Comparison of ENCODE assay signal across 17 cellular contexts in genomic region chr3:126907557-126907956, GRCh38.
DNase-seq lines count a peak whose midpoint lies in the region; ATAC-seq, FAIRE-seq and TF ChIP-seq lines count a peak whose summit lies in the region.
"Had no signal": no experiment of that assay in that cellular context is flagged by ENCODE, and none has a peak within 500 bp of the region (broad histone marks: within the 10 kb centered on the region; RNA-seq: fewer than 3 reads in every experiment).

No MANE protein-coding gene starts in this region.

- H3K9me2 ChIP-seq in PC-3 (replicated peaks; ENCODE audit: low read length) = no peaks in the 10 kb centered on the region

- DNase-seq in left cardiac atrium = peak; percentile 41
- no peak for DNase-seq in heart left ventricle
- no peak for DNase-seq in K562 (ENCODE audit: extremely low read depth in 1 of 4, low spot score in 3 of 4)
- DNase-seq in fibroblast of the aortic adventitia (ENCODE audit: low read depth) = peak; percentile 69
- DNase-seq in PC-3 = no peak
- DNase-seq in D721Med (ENCODE audit: insufficient read length, low spot score) = no peak
- DNase-seq: AML-193, COR-L47, DMS53, Kasumi-1, NCI-H1436 treated with DMSO at 0.1 percent for 48 hours, NCI-H2081 treated with DMSO at 0.1 percent for 48 hours, NCI-H510A treated with DMSO at 0.1 percent for 48 hours, SIG-M5 had no signal

- CTCF ChIA-PET in K562 (lab: Yijun Ruan, JAX; ENCODE audit: low intra/inter-chr PET ratio) (no interaction called here), PC-3 (lab: Charles Lee) (no interaction called here)

- H3K9ac ChIP-seq in K562 (ENCODE audit: insufficient read depth in 1 of 2, low read depth in 2 of 2, low read length in 2 of 2) (no peak overlapping the region), PC-3 (ENCODE audit: low read length) (no peak overlapping the region)

- H3F3A ChIP-seq in PC-3 (ENCODE audit: low read length, unreplicated experiment) = no peaks in the 10 kb centered on the region

- intact Hi-C loops in left cardiac atrium (cut with DNase I) = no loop called here
- intact Hi-C loops in heart left ventricle (cut with DNase I) = no loop called here
- intact Hi-C loops in K562 (cut with micrococcal nuclease) = no loop called here
- intact Hi-C loops in PC-3 (cut with micrococcal nuclease) = no loop called here

- TF ChIP-seq RAD21 in K562 (CRISPR knock-in tag; conservative IDR thresholded peaks at IDR 0.05 in 1 of 2, IDR thresholded peaks at IDR 0.05 in 1 of 2) = no peak

- H3K27me3 ChIP-seq in heart left ventricle (peaks cover 0 to 33% (median 0%) of the 10 kb centered on the region in 9 donors), K562 (ENCODE audit: control insufficient read depth in 2 of 2, insufficient read depth in 2 of 2, low read length in 2 of 2) (no peaks in the 10 kb centered on the region), PC-3 (ENCODE audit: low read length) (no peaks in the 10 kb centered on the region)

- H3K27ac ChIP-seq in heart left ventricle (peak overlapping the region in 1 of 12 donors; percentile 8), K562 (ENCODE audit: extremely low read depth, low read depth, low read length) (peak overlapping the region; percentile 93; the same call in 2 of the 3 replicates), PC-3 (ENCODE audit: low read length) (no peak overlapping the region)

- POLR2A ChIA-PET in K562 (lab: Yijun Ruan, JAX) (interaction anchor here (1.1 kb wide), 1 partner anchor 11 kb away, joined by 7 read pairs; no protein-coding TSS in a partner anchor), PC-3 (lab: Charles Lee; ENCODE audit: unreplicated experiment) (interaction anchor here (0.6 kb wide), 1 partner anchor 1109 kb away, joined by 3 read pairs; no protein-coding TSS in a partner anchor)

- ATAC-seq in left cardiac atrium = peak in 1 of 2 donors; percentile 24
- ATAC-seq in heart left ventricle = no peak
- no peak for ATAC-seq in K562
- ATAC-seq in PC-3 = no peak
- ATAC-seq in GM18519 (IDR thresholded peaks at IDR 0.05; ENCODE audit: low FRiP score, unreplicated experiment) = no peak

- FAIRE-seq in K562 (lab: Jason Lieb, UNC) (no peak), D721Med (lab: Jason Lieb, UNC) (no peak)
- FAIRE-seq: RCC 7860 had no signal

- H3K4me2 ChIP-seq in K562 (ENCODE audit: insufficient read depth, low read length) = no peak overlapping the region
- no peak overlapping the region for H3K4me2 ChIP-seq in PC-3 (ENCODE audit: low read length)

- H3K36me3 ChIP-seq in heart left ventricle (no peaks in the 10 kb centered on the region), K562 (ENCODE audit: control insufficient read depth, insufficient read depth, low read length) (no peaks in the 10 kb centered on the region), PC-3 (ENCODE audit: low read depth, low read length) (no peaks in the 10 kb centered on the region)
- H3K36me3 ChIP-seq: HAP-1 had no signal

- H3K4me1 ChIP-seq in heart left ventricle (peaks cover 0 to 39% (median 0%) of the 10 kb centered on the region in 12 donors), K562 (replicated peaks in 1 of 2; ENCODE audit: control insufficient read depth in 2 of 2, insufficient read depth in 2 of 2, low read length in 2 of 2) (peaks cover 49 to 51% of the 10 kb centered on the region in 2 experiments), PC-3 (ENCODE audit: insufficient read depth, low read length) (peaks cover 26% of the 10 kb centered on the region)
- H3K4me1 ChIP-seq: HAP-1 had no signal

- TF ChIP-seq CTCF in heart left ventricle (IDR thresholded peaks at IDR 0.05) = no peak
- TF ChIP-seq CTCF in K562 (IDR thresholded peaks at IDR 0.05 in 2 of 3, conservative IDR thresholded peaks at IDR 0.05 in 1 of 3; ENCODE audit: insufficient read depth in 2 of 3, low read depth in 1 of 3, low read length in 3 of 3) = no peak
- TF ChIP-seq CTCF in fibroblast of the aortic adventitia (IDR thresholded peaks at IDR 0.05; ENCODE audit: insufficient read depth, low read length) = no peak
- no peak for TF ChIP-seq CTCF in PC-3 (conservative IDR thresholded peaks at IDR 0.05; ENCODE audit: low read depth, low read length)
- no peak for TF ChIP-seq CTCF in D721Med (IDR thresholded peaks at IDR 0.05; ENCODE audit: insufficient read depth, missing control alignments)

- no peak overlapping the region for H2AFZ ChIP-seq in K562 (ENCODE audit: low read depth, low read length)
- H2AFZ ChIP-seq in PC-3 (ENCODE audit: low read length) = no peak overlapping the region

- no peaks in the 10 kb centered on the region for H4K20me1 ChIP-seq in K562 (replicated peaks; ENCODE audit: control insufficient read depth, insufficient read depth, low read length)
- no peaks in the 10 kb centered on the region for H4K20me1 ChIP-seq in PC-3 (ENCODE audit: low read length)

- H3K79me2 ChIP-seq in K562 (ENCODE audit: control insufficient read depth, insufficient read depth, low read length) (peaks cover 8% of the 10 kb centered on the region; the same call in 1 of the 3 replicates), PC-3 (ENCODE audit: low read length) (no peaks in the 10 kb centered on the region)

- TF ChIP-seq POLR2A in heart left ventricle (IDR thresholded peaks at IDR 0.05) (no peak), K562 (conservative IDR thresholded peaks at IDR 0.05) (no peak)

- H3K9me1 ChIP-seq in K562 (ENCODE audit: control insufficient read depth, insufficient read depth, low read length) = no peaks in the 10 kb centered on the region

- in situ Hi-C loops in K562 (cut with MboI) = no loop called here

- BruUV-seq in K562 (replicated peaks; lab: Mats Ljungman, UMichigan) (no TSS peak), PC-3 (replicated peaks; lab: Mats Ljungman, UMichigan) (no TSS peak)

- 82 to 90% (median 86%) methylated on average over 3 of the region's 3 CpGs for WGBS in heart left ventricle, 4 donors
- WGBS in K562 (ENCODE audit: insufficient coverage, low coverage, missing lambda C conversion rate) = 79% methylated on average over 3 of the region's 3 CpGs

- no peaks in the 10 kb centered on the region for H3K9me3 ChIP-seq in heart left ventricle
- H3K9me3 ChIP-seq in K562 (replicated peaks; ENCODE audit: control insufficient read depth, insufficient read depth, low read depth, low read length) = no peaks in the 10 kb centered on the region
- no peaks in the 10 kb centered on the region for H3K9me3 ChIP-seq in PC-3 (ENCODE audit: low read length)
- H3K9me3 ChIP-seq: HAP-1 had no signal

- H3K4me3 ChIP-seq in heart left ventricle (no peak overlapping the region), K562 (no peak overlapping the region), fibroblast of the aortic adventitia (ENCODE audit: low read depth, low read length) (no peak overlapping the region), PC-3 (ENCODE audit: low read length) (no peak overlapping the region)
- H3K4me3 ChIP-seq: HAP-1 had no signal

- TF ChIP-seq EP300 in K562 (IDR thresholded peaks at IDR 0.05; ENCODE audit: low read length) = no peak

TF ChIP-seq in K562, 482 proteins besides CTCF, POLR2A, EP300 and RAD21 (continues in another document):
- no peak for TF ChIP-seq ZNF644 (tag; IDR thresholded peaks at IDR 0.05; ENCODE audit: low read depth)
- peak in 1 of 2 experiments; percentile 76; a peak in 2 of 4 replicates for TF ChIP-seq RCOR1 (IDR thresholded peaks at IDR 0.05; ENCODE audit: borderline replicate concordance in 1 of 2, low read depth in 2 of 2, low read length in 2 of 2)
- TF ChIP-seq MCM2 (IDR thresholded peaks at IDR 0.05; ENCODE audit: low read depth) = no peak
- TF ChIP-seq ZNF583 (CRISPR knock-in tag; IDR thresholded peaks at IDR 0.05) = no peak
- no peak for TF ChIP-seq CREB5 (CRISPR knock-in tag; IDR thresholded peaks at IDR 0.05)
- no peak for TF ChIP-seq MCM3 (IDR thresholded peaks at IDR 0.05)
- no peak for TF ChIP-seq PRPF4 (IDR thresholded peaks at IDR 0.05; ENCODE audit: insufficient read depth, low read depth, low read length, poor library complexity, severe bottlenecking)
- peak; percentile 81 to 83 for TF ChIP-seq KDM1A (IDR thresholded peaks at IDR 0.05)
- TF ChIP-seq CHD2 (IDR thresholded peaks at IDR 0.05; ENCODE audit: low read depth, low read length) = no peak
- peak; percentile 67 for TF ChIP-seq NFIC (IDR thresholded peaks at IDR 0.05)

Comparison
In these comparisons a context has a peak if more than half of its experiments do, and no peak if none do; other contexts are left out.
1. DNase-seq: peak in left cardiac atrium (single experiment) and fibroblast of the aortic adventitia (single experiment); none in heart left ventricle (0 of 5), K562 (0 of 4), PC-3 (single experiment) and D721Med (single experiment).